In genomic region chr2:231970461-231970860, GRCh38 we compare ENCODE assay signal across 14 cellular contexts. TPM values are rescaled to one million over a fixed set of nuclear protein-coding genes. Genes with fewer than 3 reads are reported as not detected.
DNase-seq lines count a peak whose midpoint lies in the region; ATAC-seq, FAIRE-seq and TF ChIP-seq lines count a peak whose summit lies in the region.
"Had no signal": no experiment of that assay in that cellular context is flagged by ENCODE, and none has a peak within 500 bp of the region (broad histone marks: within the 10 kb centered on the region; RNA-seq: fewer than 3 reads in every experiment).

No MANE protein-coding gene starts in this region.

- H3K27me3 ChIP-seq in RWPE2 (ENCODE audit: insufficient read depth, poor library complexity, severe bottlenecking) (no peaks in the 10 kb centered on the region), bronchial epithelial cell (ENCODE audit: control insufficient read depth, insufficient read depth, low read length) (no peaks in the 10 kb centered on the region)
- H3K27me3 ChIP-seq: BE2C had no signal

- H3K9ac ChIP-seq in kidney (ENCODE audit: low read length in 2 of 2): no peak overlapping the region

- H3K4me1 ChIP-seq in RWPE2 (ENCODE audit: insufficient read depth, poor library complexity, severe bottlenecking) (no peaks in the 10 kb centered on the region), kidney (ENCODE audit: control insufficient read depth in 1 of 2, insufficient read depth in 1 of 2, low read depth in 1 of 2, low read length in 2 of 2) (no peaks in the 10 kb centered on the region)
- H3K4me1 ChIP-seq: BE2C had no signal

- H3K4me3 ChIP-seq in RWPE2 (ENCODE audit: severe bottlenecking): no peak overlapping the region
- no peak overlapping the region for H3K4me3 ChIP-seq in bronchial epithelial cell (ENCODE audit: low read depth, low read length)
- no peak overlapping the region for H3K4me3 ChIP-seq in kidney (ENCODE audit: low read length in 2 of 2)
- H3K4me3 ChIP-seq: GM23338 had no signal

- no peaks in the 10 kb centered on the region for H3K9me3 ChIP-seq in RWPE2 (ENCODE audit: severe bottlenecking)
- H3K9me3 ChIP-seq in kidney (ENCODE audit: control insufficient read depth in 1 of 2, low read length in 2 of 2): peaks cover 0 to 3% of the 10 kb centered on the region in 2 donors
- H3K9me3 ChIP-seq: BE2C had no signal

- TF ChIP-seq CTCF in RWPE2 (IDR thresholded peaks at IDR 0.05; ENCODE audit: poor library complexity, severe bottlenecking): no peak
- TF ChIP-seq CTCF in bronchial epithelial cell (IDR thresholded peaks at IDR 0.05; ENCODE audit: insufficient read depth, low read length, severe bottlenecking): no peak
- no peak for TF ChIP-seq CTCF in kidney (IDR thresholded peaks at IDR 0.05; ENCODE audit: borderline replicate concordance, extremely low read depth, insufficient read depth)

- no peaks in the 10 kb centered on the region for H3K36me3 ChIP-seq in RWPE2 (ENCODE audit: low read depth)
- H3K36me3 ChIP-seq in bronchial epithelial cell (ENCODE audit: control insufficient read depth, insufficient read depth, low read length): no peaks in the 10 kb centered on the region
- no peaks in the 10 kb centered on the region for H3K36me3 ChIP-seq in kidney (ENCODE audit: control insufficient read depth in 1 of 2, insufficient read depth in 2 of 2, low read length in 2 of 2)
- H3K36me3 ChIP-seq: BE2C had no signal

- FAIRE-seq in bronchial epithelial cell (lab: Jason Lieb, UNC): no peak
- FAIRE-seq in kidney (lab: Jason Lieb, UNC): peak; percentile 57
- FAIRE-seq: A204.1 had no signal

- peak; percentile 71; the same call in 2 of the 3 replicates for ATAC-seq in RWPE2 (ENCODE audit: low read depth)
- ATAC-seq in GM21381 (IDR thresholded peaks at IDR 0.05; ENCODE audit: unreplicated experiment): no peak
- ATAC-seq in HG03378 (IDR thresholded peaks at IDR 0.05; ENCODE audit: unreplicated experiment): no peak
- ATAC-seq: GM23338 had no signal

- intact Hi-C loops in kidney (cut with DNase I): no loop called here

- DNase-seq in HT1080 (ENCODE audit: low read depth): peak; percentile 13
- DNase-seq in RWPE2 (ENCODE audit: low spot score): no peak
- DNase-seq in bronchial epithelial cell (ENCODE audit: low read depth): peak; percentile 53
- DNase-seq in kidney: no peak
- no peak for DNase-seq in NOMO-1 treated with DMSO at 0.1 percent for 48 hours (lab: John Stamatoyannopoulos, UW; ENCODE audit: unreplicated experiment)
- DNase-seq: BE2C; CD4-positive, alpha-beta memory T cell; DMS79; H7 had no signal

- no peak overlapping the region for H3K27ac ChIP-seq in RWPE2 (ENCODE audit: poor library complexity, severe bottlenecking)
- H3K27ac ChIP-seq in kidney (ENCODE audit: low read depth in 2 of 2, low read length in 2 of 2): no peak overlapping the region
- H3K27ac ChIP-seq: C4-2B had no signal

RNA-seq across cellular contexts. Expression of gene DIS3L2, which starts 8.9 kb away (rescaled TPM):
- total RNA-seq in HT1080 (2014; rRNA removed; shearing (Covaris generic)): 25.7 and 26.2 TPM in 2 replicates
- polyA plus RNA-seq in HT1080 (2015; cell fraction: cytosol; rRNA removed): 15.3 TPM in 2 replicates
- 47.2 and 56.4 TPM in 2 replicates for polyA plus RNA-seq in HT1080 (2015; cell fraction: nucleus; rRNA removed)
- 11.8 and 19.7 TPM in 2 replicates for total RNA-seq in bronchial epithelial cell
- 47.7 TPM for total RNA-seq in kidney
- polyA plus RNA-seq in kidney (ENCODE audit: insufficient read depth, low read depth, low replicate concordance): 12.3 TPM

RNA-seq across cellular contexts. Expression of gene NPPC, which starts 44.3 kb away (rescaled TPM):
- not detected in 2 replicates for total RNA-seq in HT1080 (2014; rRNA removed; shearing (Covaris generic))
- not detected in 2 replicates for polyA plus RNA-seq in HT1080 (2015; cell fraction: cytosol; rRNA removed)
- polyA plus RNA-seq in HT1080 (2015; cell fraction: nucleus; rRNA removed): not detected in 2 replicates
- total RNA-seq in bronchial epithelial cell: not detected in 2 replicates
- total RNA-seq in kidney: not detected
- not detected for polyA plus RNA-seq in kidney (ENCODE audit: insufficient read depth, low read depth, low replicate concordance)
- total RNA-seq: CD4-positive, alpha-beta memory T cell had no signal
- polyA plus RNA-seq: CD4-positive, alpha-beta memory T cell had no signal

Comparison
In these comparisons a context has a peak if more than half of its experiments do, and no peak if none do; other contexts are left out.
1. DNase-seq: peak in HT1080 (single experiment) and bronchial epithelial cell (single experiment); none in RWPE2 (single experiment), kidney (single experiment) and NOMO-1 treated with DMSO at 0.1 percent for 48 hours (single experiment).